Comparison of ENCODE assay signal across 8 cellular contexts in genomic region chr7:150322833-150323681, GRCh38.
DNase-seq lines count a peak whose midpoint lies in the region; ATAC-seq lines count a peak whose summit lies in the region.

Gene ACTR3C, minus strand, starts transcription at chr7:150323545. Its CDS starts 28,249 bp downstream, at chr7:150295296.
Gene LRRC61, plus strand, starts transcription at chr7:150323355. Its CDS starts 13,507 bp downstream, at chr7:150336862.

- peak; percentile 64 for ATAC-seq in GM18867 (IDR thresholded peaks at IDR 0.05; ENCODE audit: unreplicated experiment)
- ATAC-seq in HG03066 (IDR thresholded peaks at IDR 0.05; ENCODE audit: low read depth, unreplicated experiment) = peak; percentile 67

- no peaks in the 10 kb centered on the region for H3K27me3 ChIP-seq in mucosa of rectum (ENCODE audit: control insufficient read depth in 2 of 2, insufficient read depth in 2 of 2, low read length in 2 of 2)

- peak within 1 kb of the TSS; percentile 88 to 90 for H3K27ac ChIP-seq in mucosa of rectum (ENCODE audit: low read depth in 2 of 2, low read length in 2 of 2)

- DNase-seq in NCI-H2227 treated with DMSO at 0.1 percent for 48 hours (lab: John Stamatoyannopoulos, UW) (peak; percentile 80), MV-4-11 (lab: John Stamatoyannopoulos, UW) (no peak)
- peak; percentile 68 to 72 for DNase-seq in activated CD4-positive, alpha-beta T cell treated with anti-CD3 and anti-CD28 coated beads, Interleukin-2, amount 50 U/mL, for 48 hours
- peak; percentile 45 for DNase-seq in effector CD8-positive, alpha-beta T cell (lab: John Stamatoyannopoulos, UW)
- DNase-seq in stimulated activated CD8-positive, alpha-beta memory T cell treated with anti-CD3 and anti-CD28 coated beads, Interleukin-7, amount 100 ng/mL, for 48 hours (ENCODE audit: extremely low read depth in 1 of 2, low read depth in 1 of 2) = peak; percentile 52 to 60

- H3K4me1 ChIP-seq in mucosa of rectum (ENCODE audit: control insufficient read depth in 2 of 2, insufficient read depth in 2 of 2, low read length in 2 of 2) = peaks cover 20 to 24% of the 10 kb centered on the region in 2 donors

- H3K36me3 ChIP-seq in mucosa of rectum (ENCODE audit: control insufficient read depth in 2 of 2, insufficient read depth in 2 of 2, low read length in 2 of 2) = peaks cover 0 to 2% of the 10 kb centered on the region in 2 donors

- H3K9ac ChIP-seq in mucosa of rectum (ENCODE audit: low read depth in 1 of 2, low read length in 2 of 2) = peak within 1 kb of the TSS; percentile 87 to 91

- peak within 1 kb of the TSS; percentile 70 to 88 for H3K4me3 ChIP-seq in mucosa of rectum (ENCODE audit: low read length in 2 of 2)

- H3K9me3 ChIP-seq in mucosa of rectum (ENCODE audit: control insufficient read depth in 2 of 2, low read length in 2 of 2) = no peaks in the 10 kb centered on the region
